Comparison of ENCODE assay signal across 8 cellular contexts in genomic region chr3:138187296-138188012, GRCh38. TPM values are rescaled to one million over a fixed set of nuclear protein-coding genes. Genes with fewer than 3 reads are reported as not detected.
DNase-seq lines count a peak whose midpoint lies in the region; FAIRE-seq and TF ChIP-seq lines count a peak whose summit lies in the region.

TSS of gene ARMC8 (plus strand) at chr3:138187301. CDS start at chr3:138187555, 254 bp downstream.

- peaks cover 46% of the 10 kb centered on the region for H3K4me1 Mint-ChIP-seq in HFFc6 (ENCODE audit: low read depth)

- H4K8ac ChIP-seq in H1 (ENCODE audit: extremely low read depth, insufficient read depth, low read length) (peak within 1 kb of the TSS; percentile 100), mesenchymal stem cell (ENCODE audit: low read length) (peak within 1 kb of the TSS; percentile 97)

- H3K23ac ChIP-seq in H1 (ENCODE audit: insufficient read length) (no peak within 1 kb of the TSS), mesenchymal stem cell (ENCODE audit: low read length in 2 of 2) (no peak within 1 kb of the TSS)

- H3K4me3 ChIP-seq in GM06990 (replicated peaks; ENCODE audit: low read depth, low read length) (peak within 1 kb of the TSS; percentile 94), H1 (ENCODE audit: extremely low read depth in 1 of 4, insufficient read depth in 2 of 4, low read depth in 3 of 4, low read length in 4 of 4) (peak within 1 kb of the TSS; percentile 57 to 98 (median 84)), mesenchymal stem cell (ENCODE audit: insufficient read depth in 1 of 2, low read depth in 1 of 2, low read length in 2 of 2) (peak within 1 kb of the TSS; percentile 91 to 94), suprapubic skin (peak within 1 kb of the TSS; percentile 99)

- POLR2A ChIA-PET in H1 (lab: Charles Lee; ENCODE audit: partially characterized antibody): interaction anchor here (0.5 to 4.3 kb wide), 33 partner anchors 8 to 404 kb away, joined by 3 to 56 read pairs (median 3); partner anchors contain the start of genes DBR1 and DZIP1L

- 0 out of 2 replicates have a peak within 1 kb of the TSS, but pooled peaks have one; percentile 90 for H2BK20ac ChIP-seq in H1 (ENCODE audit: low read length)

- H3K27ac ChIP-seq in 22Rv1 (peak within 1 kb of the TSS; percentile 89), H1 (ENCODE audit: low read depth, low read length) (peak within 1 kb of the TSS; percentile 99), mesenchymal stem cell (ENCODE audit: low read length, poor library complexity, severe bottlenecking) (peak within 1 kb of the TSS; percentile 98), suprapubic skin (peak within 1 kb of the TSS; percentile 98)

- H2AFZ ChIP-seq in H1 (ENCODE audit: low read length) (peak within 1 kb of the TSS; percentile 94), mesenchymal stem cell (ENCODE audit: low read depth, low read length) (peak within 1 kb of the TSS; percentile 91)

- peaks cover 11% of the 10 kb centered on the region; the same call in 1 of the 2 replicates for H3K36me3 Mint-ChIP-seq in HFFc6 (ENCODE audit: low read depth)

- no peak for FAIRE-seq in H1 (lab: Jason Lieb, UNC)

- no peak for TF ChIP-seq RAD21 in H1 (IDR thresholded peaks at IDR 0.05 in 1 of 2, conservative IDR thresholded peaks at IDR 0.05 in 1 of 2; ENCODE audit: low read depth in 2 of 2, low read length in 2 of 2)

- TF ChIP-seq CTCF in 22Rv1 (IDR thresholded peaks at IDR 0.05) (no peak), GM06990 (IDR thresholded peaks at IDR 0.05; ENCODE audit: insufficient read depth, low read length, poor library complexity, severe bottlenecking) (no peak), HFFc6 (IDR thresholded peaks at IDR 0.05) (no peak), H1 (IDR thresholded peaks at IDR 0.05; ENCODE audit: control extremely low read depth in 1 of 3, insufficient read depth in 1 of 3, low read depth in 1 of 3, low read length in 3 of 3) (no peak), suprapubic skin (IDR thresholded peaks at IDR 0.05) (no peak)

- CTCF ChIA-PET in H1 (lab: Charles Lee; ENCODE audit: partially characterized antibody): interaction anchor here (0.6 to 1.6 kb wide), 4 partner anchors 86 to 230 kb away, joined by 3 to 5 read pairs (median 3); no protein-coding TSS in a partner anchor

- H4K5ac ChIP-seq in H1 (ENCODE audit: insufficient read length, low read depth, low read length): peak within 1 kb of the TSS; percentile 97

- peak within 1 kb of the TSS; percentile 98 for H3K27ac Mint-ChIP-seq in HFFc6

- H3K4me1 ChIP-seq in H1 (replicated peaks in 1 of 4; ENCODE audit: control insufficient read depth in 3 of 4, insufficient read depth in 4 of 4, low read length in 3 of 4) (peaks cover 0 to 5% (median 3%) of the 10 kb centered on the region in 4 experiments; a peak in 3 of 7 replicates), mesenchymal stem cell (ENCODE audit: control insufficient read depth, insufficient read depth, low read depth, low read length) (no peaks in the 10 kb centered on the region), suprapubic skin (peaks cover 28% of the 10 kb centered on the region)

- no peaks in the 10 kb centered on the region for H3K9me3 Mint-ChIP-seq in HFFc6

- WGBS in H1 (ENCODE audit: extremely low coverage in 1 of 2, insufficient coverage in 1 of 2, insufficient read length in 1 of 2, insufficient replicate concordance in 2 of 2, low coverage in 1 of 2, low lambda C conversion rate in 2 of 2, missing lambda C conversion rate in 1 of 2), 2 experiments: 2% methylated on average over 58 of the region's 59 CpGs; no CpG with 5 or more reads in 1 of the 2 experiments
- WGBS in mesenchymal stem cell: under 1% methylated on average over 49 of the region's 59 CpGs
- 0% methylated on average over 20 of the region's 59 CpGs for WGBS in suprapubic skin

- H4K20me1 ChIP-seq in H1 (replicated peaks in 1 of 2; ENCODE audit: control insufficient read depth in 1 of 2, insufficient read depth in 2 of 2, low read length in 2 of 2): no peaks in the 10 kb centered on the region

- H3K9me3 ChIP-seq in H1 (ENCODE audit: insufficient read depth in 2 of 2, low read depth in 1 of 2, low read length in 1 of 2) (no peaks in the 10 kb centered on the region), mesenchymal stem cell (ENCODE audit: control insufficient read depth, low read length) (no peaks in the 10 kb centered on the region), suprapubic skin (no peaks in the 10 kb centered on the region)

- H3K9ac ChIP-seq in H1 (replicated peaks in 1 of 4; ENCODE audit: extremely low read depth in 1 of 4, low read depth in 3 of 4, low read length in 3 of 4) (peak within 1 kb of the TSS; percentile 90 to 100 (median 98)), mesenchymal stem cell (ENCODE audit: low read length) (peak within 1 kb of the TSS; percentile 98)

- H3K4me3 Mint-ChIP-seq in HFFc6: peak within 1 kb of the TSS; percentile 97

- TF ChIP-seq POLR2A in H1 (IDR thresholded peaks at IDR 0.05; ENCODE audit: control extremely low read depth in 1 of 2, low read depth in 2 of 2, low read length in 2 of 2): peak; percentile 82 to 88
- TF ChIP-seq POLR2A in suprapubic skin (IDR thresholded peaks at IDR 0.05): peak in 1 of 2 donors; percentile 38

- H2BK12ac ChIP-seq in H1 (ENCODE audit: low read depth, low read length) (peak within 1 kb of the TSS; percentile 100), mesenchymal stem cell (ENCODE audit: low read length in 2 of 2) (peak within 1 kb of the TSS in 1 of 2 experiments; percentile 76)

- H3K79me2 ChIP-seq in H1 (ENCODE audit: control insufficient read depth in 1 of 2, insufficient read depth in 2 of 2, low read length in 2 of 2): peaks cover 11 to 47% of the 10 kb centered on the region in 2 experiments

- peak within 1 kb of the TSS; percentile 97 for H3K56ac ChIP-seq in H1 (replicated peaks; ENCODE audit: insufficient read length, low read depth, low read length)

- H4K91ac ChIP-seq in H1 (replicated peaks; ENCODE audit: insufficient read length, low read length) (peak within 1 kb of the TSS; percentile 100), mesenchymal stem cell (ENCODE audit: low read length) (peak within 1 kb of the TSS; percentile 91)

- TF ChIP-seq EP300 in H1 (IDR thresholded peaks at IDR 0.05; ENCODE audit: borderline replicate concordance in 1 of 2, low read depth in 2 of 2, low read length in 2 of 2): peak in 1 of 2 experiments; percentile 98; a peak in 1 of 3 replicates
- TF ChIP-seq EP300 in suprapubic skin (IDR thresholded peaks at IDR 0.05): no peak

- H3K27me3 ChIP-seq in GM06990 (replicated peaks; ENCODE audit: control insufficient read depth, insufficient read depth, low read length): no peaks in the 10 kb centered on the region
- peaks cover 0 to 5% (median 0%) of the 10 kb centered on the region in 4 experiments; a peak in 2 of 7 replicates for H3K27me3 ChIP-seq in H1 (replicated peaks in 1 of 4; ENCODE audit: control insufficient read depth in 3 of 4, extremely low read depth in 1 of 4, insufficient read depth in 3 of 4, low read length in 3 of 4)
- no peaks in the 10 kb centered on the region for H3K27me3 ChIP-seq in mesenchymal stem cell (ENCODE audit: control insufficient read depth in 1 of 2, insufficient read depth in 1 of 2, low read length in 2 of 2)
- H3K27me3 ChIP-seq in suprapubic skin: no peaks in the 10 kb centered on the region

- 0 out of 2 replicates have a peak, but pooled peaks cover 1% of the 10 kb centered on the region for H3K79me1 ChIP-seq in H1 (ENCODE audit: low read depth, low read length)
- H3K79me1 ChIP-seq in mesenchymal stem cell (replicated peaks; ENCODE audit: low read length, poor library complexity, severe bottlenecking): peaks cover under 1% of the 10 kb centered on the region

- no peak for DNase-seq in GM06990 (ENCODE audit: extremely low read depth, insufficient read length)
- peak; percentile 39 for DNase-seq in HFFc6
- peak; percentile 89 for DNase-seq in NCI-H1092 treated with DMSO at 0.1 percent for 48 hours (lab: John Stamatoyannopoulos, UW)
- DNase-seq in activated CD4-positive, alpha-beta T cell treated with anti-CD3 and anti-CD28 coated beads for 24 hours (ENCODE audit: low read depth in 2 of 2): peak; percentile 1 to 19
- peak in 1 of 2 experiments; percentile 90 for DNase-seq in H1 (ENCODE audit: low read depth in 1 of 2, low spot score in 2 of 2)
- peak; percentile 88 for DNase-seq in mesenchymal stem cell
- peak; percentile 81 to 85 for DNase-seq in suprapubic skin (ENCODE audit: low spot score in 2 of 2)

- peak within 1 kb of the TSS; percentile 100 for H2BK5ac ChIP-seq in H1 (ENCODE audit: low read depth, low read length)
- H2BK5ac ChIP-seq in mesenchymal stem cell (ENCODE audit: low read depth, low read length, poor library complexity, severe bottlenecking): peak within 1 kb of the TSS; percentile 75

- H3K27me3 Mint-ChIP-seq in HFFc6 (ENCODE audit: insufficient read depth): peaks cover 12% of the 10 kb centered on the region

- peaks cover 5% of the 10 kb centered on the region for H3K23me2 ChIP-seq in H1 (ENCODE audit: low read depth, low read length)

- peak within 1 kb of the TSS; percentile 99 for H2BK120ac ChIP-seq in H1 (replicated peaks; ENCODE audit: low read depth, low read length)
- peak within 1 kb of the TSS; percentile 80 for H2BK120ac ChIP-seq in mesenchymal stem cell (ENCODE audit: low read depth, low read length)

- H3K14ac ChIP-seq in H1 (ENCODE audit: insufficient read length) (no peak within 1 kb of the TSS), mesenchymal stem cell (ENCODE audit: low read length in 2 of 2) (peak within 1 kb of the TSS in 1 of 2 experiments; percentile 84)

- no peaks in the 10 kb centered on the region; the same call in 1 of the 2 replicates for H3K36me3 ChIP-seq in GM06990 (ENCODE audit: control insufficient read depth, insufficient read depth, low read length)
- peaks cover 0 to 13% (median 4%) of the 10 kb centered on the region in 4 experiments; a peak in 3 of 8 replicates for H3K36me3 ChIP-seq in H1 (ENCODE audit: control insufficient read depth in 2 of 4, insufficient read depth in 4 of 4, low read length in 3 of 4)
- peaks cover 2 to 15% of the 10 kb centered on the region in 2 experiments for H3K36me3 ChIP-seq in mesenchymal stem cell (ENCODE audit: control insufficient read depth in 1 of 2, insufficient read depth in 2 of 2, low read depth in 1 of 2, low read length in 2 of 2)
- H3K36me3 ChIP-seq in suprapubic skin: peaks cover 1% of the 10 kb centered on the region

- H3K18ac ChIP-seq in H1 (ENCODE audit: extremely low read depth, low read length) (peak within 1 kb of the TSS; percentile 86), mesenchymal stem cell (ENCODE audit: low read depth in 1 of 2, low read length in 2 of 2) (peak within 1 kb of the TSS; percentile 56 to 99)

- H3K4ac ChIP-seq in H1 (replicated peaks; ENCODE audit: insufficient read length, low read depth, low read length) (peak within 1 kb of the TSS; percentile 85), mesenchymal stem cell (ENCODE audit: low read depth in 1 of 2, low read length in 2 of 2) (peak within 1 kb of the TSS; percentile 39 to 95)

- no peak within 1 kb of the TSS for H2AK5ac ChIP-seq in H1 (ENCODE audit: low read depth, low read length)
- no peak within 1 kb of the TSS for H2AK5ac ChIP-seq in mesenchymal stem cell (ENCODE audit: low read length, severe bottlenecking)

- peak within 1 kb of the TSS; percentile 67 to 95 for H3K4me2 ChIP-seq in H1 (ENCODE audit: insufficient read depth in 1 of 2, low read depth in 2 of 2, low read length in 2 of 2)
- H3K4me2 ChIP-seq in mesenchymal stem cell (ENCODE audit: low read length, poor library complexity, severe bottlenecking): peak within 1 kb of the TSS; percentile 87

- H2BK15ac ChIP-seq in H1 (ENCODE audit: low read length) (peak within 1 kb of the TSS; percentile 100), mesenchymal stem cell (ENCODE audit: low read depth, poor library complexity, severe bottlenecking) (peak within 1 kb of the TSS; percentile 96)

RNA-seq across cellular contexts. Expression of gene ARMC8, which starts in this region (rescaled TPM):
- total RNA-seq in HFFc6 (2021; fragmentation: NEBNext Ultra II Directional; extraction: Animal tissue kit (Norgen Biotek cat#: 25700)): 10 to 100 TPM; 29.0 to 37.9 (median 35.0) TPM
- 43.1 and 47.3 TPM in 2 replicates for total RNA-seq in H1 (2021; fragmentation: NEBNext Ultra II Directional; extraction: Animal tissue kit (Norgen Biotek cat#: 25700))
- 46.5 and 58.5 TPM in 2 replicates for polyA plus RNA-seq in H1 (2011; rRNA removed)
- 50.4 TPM for polyA plus RNA-seq in H1 (2011; cell fraction: cytosol; rRNA removed)
- polyA plus RNA-seq in H1 (2011; cell fraction: nucleus; rRNA removed): 113 TPM
- polyA plus RNA-seq in H1 (2012, experiment 1 of 2): 32.2 to 40.5 TPM (median 35.3 TPM) in 4 replicates
- 7.8 TPM for polyA plus RNA-seq in H1 (2012, experiment 2 of 2)
- polyA plus RNA-seq in H1 (2013, experiment 1 of 2): 30.5 TPM
- 33.9 TPM for polyA plus RNA-seq in H1 (2013, experiment 2 of 2)
- polyA minus RNA-seq in H1 (2011; rRNA and poly(A)+ RNA removed): 306 and 462 TPM in 2 replicates
- 56.2 TPM for polyA minus RNA-seq in H1 (2011; cell fraction: cytosol; rRNA and poly(A)+ RNA removed)
- polyA minus RNA-seq in H1 (2011; cell fraction: nucleus; rRNA and poly(A)+ RNA removed): 318 TPM
- 33.1 TPM for polyA plus RNA-seq in mesenchymal stem cell (2013, experiment 1 of 2)
- 30.9 TPM for polyA plus RNA-seq in mesenchymal stem cell (2013, experiment 2 of 2)
- total RNA-seq in suprapubic skin: 10 to 100 TPM; 32.2 to 86.7 (median 33.3) TPM
